In genomic region chr11:22244986-22245592, GRCh38 we compare ENCODE assay signal across 8 cellular contexts. TPM values are rescaled to one million over a fixed set of nuclear protein-coding genes. Genes with fewer than 3 reads are reported as not detected.
DNase-seq lines count a peak whose midpoint lies in the region; ATAC-seq and TF ChIP-seq lines count a peak whose summit lies in the region.

No MANE protein-coding gene starts in this region.

- H2AFZ ChIP-seq in hepatocyte: no peak overlapping the region

- H3K4me2 ChIP-seq in DOHH2 (ENCODE audit: low read length) (no peak overlapping the region), hepatocyte (no peak overlapping the region)

- in situ Hi-C loops in gastrocnemius medialis (cut with MboI; ENCODE audit: low sequenced_read_pairs in 4 of 4): no loop called here

- H3F3A ChIP-seq in DOHH2 (ENCODE audit: control insufficient read depth, insufficient read depth): no peaks in the 10 kb centered on the region

- H3K36me3 ChIP-seq in DOHH2 (ENCODE audit: control insufficient read depth, low read length) (no peaks in the 10 kb centered on the region), adipocyte (ENCODE audit: control insufficient read depth, insufficient read depth, low read length, severe bottlenecking) (no peaks in the 10 kb centered on the region), hepatocyte (replicated peaks; ENCODE audit: insufficient read depth, low read depth) (no peaks in the 10 kb centered on the region), gastrocnemius medialis (peaks cover 0 to 6% of the 10 kb centered on the region in 2 donors)

- TF ChIP-seq CTCF in DOHH2 (IDR thresholded peaks at IDR 0.05; ENCODE audit: low read depth, low read length, poor library complexity, severe bottlenecking): peak; percentile 67
- peak; percentile 64 for TF ChIP-seq CTCF in hepatocyte (IDR thresholded peaks at IDR 0.05; ENCODE audit: poor library complexity)
- TF ChIP-seq CTCF in gastrocnemius medialis (IDR thresholded peaks at IDR 0.05 in 4 of 5, conservative IDR thresholded peaks at IDR 0.05 in 1 of 5): peak in 4 of 5 experiments; percentile 35 to 62 (median 49)

- 10% methylated on average over 4 of the region's 4 CpGs for WGBS in hepatocyte (ENCODE audit: low lambda C conversion rate, missing lambda C conversion rate)

- H3K9me3 ChIP-seq in DOHH2 (ENCODE audit: control insufficient read depth, insufficient read depth, low read length): no peaks in the 10 kb centered on the region
- no peaks in the 10 kb centered on the region for H3K9me3 ChIP-seq in adipocyte (ENCODE audit: control insufficient read depth, low read length)
- no peaks in the 10 kb centered on the region for H3K9me3 ChIP-seq in hepatocyte (ENCODE audit: low read depth)
- no peaks in the 10 kb centered on the region for H3K9me3 ChIP-seq in gastrocnemius medialis

- DNase-seq in NCI-H69 (lab: John Stamatoyannopoulos, UW) (peak; percentile 80), adipocyte (ENCODE audit: low read depth) (peak; percentile 75), hepatocyte (ENCODE audit: low spot score) (peak; percentile 68), gastrocnemius medialis (peak in 1 of 2 donors; percentile 34), NCI-H187 (lab: John Stamatoyannopoulos, UW) (no peak)

- intact Hi-C loops in gastrocnemius medialis (cut with DNase I; ENCODE audit: low total_unique reads): loop anchor here (5.0 kb wide), 2 partner anchors 78 to 1558 kb away; no protein-coding TSS in a partner anchor

- no peaks in the 10 kb centered on the region for H3K4me1 ChIP-seq in DOHH2 (ENCODE audit: control insufficient read depth, low read length)
- no peaks in the 10 kb centered on the region for H3K4me1 ChIP-seq in adipocyte (ENCODE audit: control insufficient read depth, insufficient read depth, low read length)
- no peaks in the 10 kb centered on the region for H3K4me1 ChIP-seq in hepatocyte (ENCODE audit: insufficient read depth)
- peaks cover 5 to 17% of the 10 kb centered on the region in 2 donors for H3K4me1 ChIP-seq in gastrocnemius medialis

- H3K79me2 ChIP-seq in DOHH2 (ENCODE audit: control insufficient read depth, low read length): no peaks in the 10 kb centered on the region
- H3K79me2 ChIP-seq in hepatocyte: no peaks in the 10 kb centered on the region

- no peak overlapping the region for H3K9ac ChIP-seq in adipocyte (ENCODE audit: low read length)

- no peak for TF ChIP-seq POLR2A in gastrocnemius medialis (IDR thresholded peaks at IDR 0.05)

- H3K27ac ChIP-seq in DOHH2 (ENCODE audit: low read depth, low read length) (no peak overlapping the region), hepatocyte (no peak overlapping the region), gastrocnemius medialis (peak overlapping the region in 3 of 4 donors; percentile 20 to 63 (median 35))

- H3K4me3 ChIP-seq in DOHH2 (ENCODE audit: low read length): no peak overlapping the region
- no peak overlapping the region for H3K4me3 ChIP-seq in adipocyte (ENCODE audit: low read length)
- no peak overlapping the region for H3K4me3 ChIP-seq in hepatocyte
- no peak overlapping the region for H3K4me3 ChIP-seq in gastrocnemius medialis

- ATAC-seq in GM19328 (IDR thresholded peaks at IDR 0.05; ENCODE audit: unreplicated experiment) (peak; percentile 89), HG03175 (IDR thresholded peaks at IDR 0.05; ENCODE audit: unreplicated experiment) (peak; percentile 98), gastrocnemius medialis (peak; percentile 74 to 92)

- H4K20me1 ChIP-seq in DOHH2 (ENCODE audit: control insufficient read depth, insufficient read depth, low read depth, low read length): no peaks in the 10 kb centered on the region
- no peaks in the 10 kb centered on the region for H4K20me1 ChIP-seq in hepatocyte (ENCODE audit: insufficient read depth, poor library complexity, severe bottlenecking)

- H3K27me3 ChIP-seq in DOHH2 (ENCODE audit: control insufficient read depth, low read length) (no peaks in the 10 kb centered on the region), adipocyte (replicated peaks; ENCODE audit: control insufficient read depth, insufficient read depth, low read length) (peaks cover 25% of the 10 kb centered on the region), hepatocyte (no peaks in the 10 kb centered on the region), gastrocnemius medialis (no peaks in the 10 kb centered on the region)

- H3K9me2 ChIP-seq in DOHH2 (replicated peaks; ENCODE audit: control insufficient read depth, low read length): no peaks in the 10 kb centered on the region
- H3K9me2 ChIP-seq in hepatocyte (replicated peaks; ENCODE audit: insufficient read depth): no peaks in the 10 kb centered on the region

RNA-seq across cellular contexts. Expression of gene ANO5, which starts 52.2 kb away (rescaled TPM):
- total RNA-seq in hepatocyte (7.3 and 8.0 TPM in 2 replicates), gastrocnemius medialis (10 to 100 TPM; 18.8 to 71.2 (median 35.4) TPM)
- polyA plus RNA-seq in hepatocyte: 1.2 and 2.6 TPM in 2 replicates

Comparison
In these comparisons a context has a peak if more than half of its experiments do, and no peak if none do; other contexts are left out.
1. H3K27ac ChIP-seq: peak in gastrocnemius medialis (3 of 4); none in DOHH2 (single experiment) and hepatocyte (single experiment).
2. DNase-seq: peak in NCI-H69 (single experiment), adipocyte (single experiment) and hepatocyte (single experiment); none in NCI-H187 (0 of 2).
3. Peak in every context shown above with its lines, with median percentiles within 50 percentile points of each other: CTCF ChIP-seq and ATAC-seq.